In genomic region chr3:184813357-184813756, GRCh38 we compare ENCODE assay signal across 10 cellular contexts. TPM values are rescaled to one million over a fixed set of nuclear protein-coding genes. Genes with fewer than 3 reads are reported as not detected.
DNase-seq lines count a peak whose midpoint lies in the region; ATAC-seq and TF ChIP-seq lines count a peak whose summit lies in the region.
"Had no signal": no experiment of that assay in that cellular context is flagged by ENCODE, and none has a peak within 500 bp of the region (broad histone marks: within the 10 kb centered on the region; RNA-seq: fewer than 3 reads in every experiment).

No MANE protein-coding gene starts in this region.

- H3K27ac Mint-ChIP-seq in activated naive CD4-positive, alpha-beta T cell treated with anti-CD3 and anti-CD28 coated beads, Interleukin-2, amount 50 U/mL, for 24 hours, result peak overlapping the region; percentile 47
- H3K27ac Mint-ChIP-seq in activated CD8-positive, alpha-beta T cell treated with anti-CD3 and anti-CD28 coated beads for 36 hours, result no peak overlapping the region
- H3K27ac Mint-ChIP-seq in immature natural killer cell, result peak overlapping the region in 4 of 6 donors; percentile 14 to 95 (median 80)

- H3K4me1 Mint-ChIP-seq in activated naive CD4-positive, alpha-beta T cell treated with anti-CD3 and anti-CD28 coated beads, Interleukin-2, amount 50 U/mL, for 24 hours, result peaks cover 69% of the 10 kb centered on the region
- peaks cover 57% of the 10 kb centered on the region for H3K4me1 Mint-ChIP-seq in activated CD8-positive, alpha-beta T cell treated with anti-CD3 and anti-CD28 coated beads for 36 hours (ENCODE audit: low read depth)
- H3K4me1 Mint-ChIP-seq in immature natural killer cell, result peaks cover 29 to 44% of the 10 kb centered on the region in 2 donors

- DNase-seq in activated naive CD4-positive, alpha-beta T cell (lab: John Stamatoyannopoulos, UW), result no peak
- no peak for DNase-seq in activated CD8-positive, alpha-beta T cell treated with anti-CD3 and anti-CD28 coated beads for 36 hours
- DNase-seq in immature natural killer cell (no peak), suprapubic skin (ENCODE audit: low spot score in 2 of 2) (no peak), H7 (no peak), NCI-H146 treated with DMSO at 0.1 percent for 48 hours (lab: John Stamatoyannopoulos, UW; ENCODE audit: unreplicated experiment) (no peak)
- DNase-seq: NCI-H1092, retina had no signal

- H3K9me3 Mint-ChIP-seq in activated naive CD4-positive, alpha-beta T cell treated with anti-CD3 and anti-CD28 coated beads, Interleukin-2, amount 50 U/mL, for 24 hours, result no peaks in the 10 kb centered on the region
- H3K9me3 Mint-ChIP-seq in activated CD8-positive, alpha-beta T cell treated with anti-CD3 and anti-CD28 coated beads for 36 hours, result no peaks in the 10 kb centered on the region
- no peaks in the 10 kb centered on the region for H3K9me3 Mint-ChIP-seq in immature natural killer cell

- no peak for ATAC-seq in activated CD8-positive, alpha-beta T cell treated with anti-CD3 and anti-CD28 coated beads for 36 hours
- no peak for ATAC-seq in HG03571 (IDR thresholded peaks at IDR 0.05; ENCODE audit: unreplicated experiment)

- intact Hi-C loops in activated CD8-positive, alpha-beta T cell treated with anti-CD3 and anti-CD28 coated beads for 36 hours (cut with micrococcal nuclease), result no loop called here

- POLR2A ChIA-PET in activated CD8-positive, alpha-beta T cell treated with anti-CD3 and anti-CD28 coated beads for 36 hours (lab: Charles Lee), result interaction anchor here (2.8 kb wide), 1 partner anchor 10 kb away, joined by 8 read pairs; no protein-coding TSS in a partner anchor

- no peaks in the 10 kb centered on the region for H3K27me3 Mint-ChIP-seq in activated naive CD4-positive, alpha-beta T cell treated with anti-CD3 and anti-CD28 coated beads, Interleukin-2, amount 50 U/mL, for 24 hours
- no peaks in the 10 kb centered on the region for H3K27me3 Mint-ChIP-seq in activated CD8-positive, alpha-beta T cell treated with anti-CD3 and anti-CD28 coated beads for 36 hours
- peaks cover 6 to 11% (median 8%) of the 10 kb centered on the region in 3 donors for H3K27me3 Mint-ChIP-seq in immature natural killer cell (ENCODE audit: low read depth in 3 of 3)

- CTCF ChIA-PET in activated CD8-positive, alpha-beta T cell treated with anti-CD3 and anti-CD28 coated beads for 36 hours (lab: Charles Lee), result interaction anchor here (0.7 to 2.6 kb wide), 5 partner anchors 9 to 955 kb away, joined by 3 to 17 read pairs (median 6); partner anchors contain the start of gene EPHB3

- 85% methylated on average over 3 of the region's 3 CpGs for WGBS in suprapubic skin

- TF ChIP-seq POLR2A in suprapubic skin (IDR thresholded peaks at IDR 0.05), result no peak

- no peak for TF ChIP-seq EP300 in suprapubic skin (IDR thresholded peaks at IDR 0.05)

- H3K4me3 Mint-ChIP-seq in activated naive CD4-positive, alpha-beta T cell treated with anti-CD3 and anti-CD28 coated beads, Interleukin-2, amount 50 U/mL, for 24 hours, result peak overlapping the region; percentile 93
- peak overlapping the region; percentile 81 for H3K4me3 Mint-ChIP-seq in activated CD8-positive, alpha-beta T cell treated with anti-CD3 and anti-CD28 coated beads for 36 hours
- peak overlapping the region; percentile 92 to 99 (median 95) for H3K4me3 Mint-ChIP-seq in immature natural killer cell

- no peak overlapping the region for H3K27ac ChIP-seq in suprapubic skin

- no peak for TF ChIP-seq CTCF in activated CD8-positive, alpha-beta T cell treated with anti-CD3 and anti-CD28 coated beads for 36 hours (IDR thresholded peaks at IDR 0.05)
- TF ChIP-seq CTCF in suprapubic skin (IDR thresholded peaks at IDR 0.05), result no peak

- no peaks in the 10 kb centered on the region for H3K9me3 ChIP-seq in suprapubic skin

- peak overlapping the region; percentile 99 for H3K4me3 ChIP-seq in suprapubic skin
- H3K4me3 ChIP-seq in H7 (ENCODE audit: insufficient read depth, low read depth, low read length), result no peak overlapping the region

- peaks cover 25% of the 10 kb centered on the region for H3K4me1 ChIP-seq in suprapubic skin

- peaks cover 9% of the 10 kb centered on the region for H3K36me3 Mint-ChIP-seq in activated naive CD4-positive, alpha-beta T cell treated with anti-CD3 and anti-CD28 coated beads, Interleukin-2, amount 50 U/mL, for 24 hours
- peaks cover 9% of the 10 kb centered on the region for H3K36me3 Mint-ChIP-seq in activated CD8-positive, alpha-beta T cell treated with anti-CD3 and anti-CD28 coated beads for 36 hours (ENCODE audit: low read depth)
- H3K36me3 Mint-ChIP-seq in immature natural killer cell, result peaks cover 4 to 14% (median 9%) of the 10 kb centered on the region in 3 donors

- H3K36me3 ChIP-seq in suprapubic skin (peaks cover 3% of the 10 kb centered on the region), H7 (replicated peaks; ENCODE audit: control insufficient read depth, insufficient read depth, low read length) (no peaks in the 10 kb centered on the region)

- H3K27me3 ChIP-seq in suprapubic skin (no peaks in the 10 kb centered on the region), H7 (ENCODE audit: control insufficient read depth, insufficient read depth, low read length) (peaks cover 8% of the 10 kb centered on the region; the same call in 1 of the 2 replicates)

RNA-seq across cellular contexts. Expression of gene VPS8, which starts 1.4 kb away (rescaled TPM):
- 10 to 100 TPM; 30.2 to 33.3 TPM for total RNA-seq in activated CD8-positive, alpha-beta T cell treated with anti-CD3 and anti-CD28 coated beads for 36 hours
- 10 to 100 TPM; 16.0 to 20.8 (median 16.7) TPM for polyA plus RNA-seq in immature natural killer cell
- total RNA-seq in suprapubic skin, result 10 to 100 TPM; 36.1 to 93.8 (median 57.2) TPM
- total RNA-seq in H7 (2014; rRNA removed; shearing (Covaris generic)), result 20.3 and 33.4 TPM in 2 replicates
